8 cellular contexts compared by ENCODE assay signal in the genomic region with DNA sequence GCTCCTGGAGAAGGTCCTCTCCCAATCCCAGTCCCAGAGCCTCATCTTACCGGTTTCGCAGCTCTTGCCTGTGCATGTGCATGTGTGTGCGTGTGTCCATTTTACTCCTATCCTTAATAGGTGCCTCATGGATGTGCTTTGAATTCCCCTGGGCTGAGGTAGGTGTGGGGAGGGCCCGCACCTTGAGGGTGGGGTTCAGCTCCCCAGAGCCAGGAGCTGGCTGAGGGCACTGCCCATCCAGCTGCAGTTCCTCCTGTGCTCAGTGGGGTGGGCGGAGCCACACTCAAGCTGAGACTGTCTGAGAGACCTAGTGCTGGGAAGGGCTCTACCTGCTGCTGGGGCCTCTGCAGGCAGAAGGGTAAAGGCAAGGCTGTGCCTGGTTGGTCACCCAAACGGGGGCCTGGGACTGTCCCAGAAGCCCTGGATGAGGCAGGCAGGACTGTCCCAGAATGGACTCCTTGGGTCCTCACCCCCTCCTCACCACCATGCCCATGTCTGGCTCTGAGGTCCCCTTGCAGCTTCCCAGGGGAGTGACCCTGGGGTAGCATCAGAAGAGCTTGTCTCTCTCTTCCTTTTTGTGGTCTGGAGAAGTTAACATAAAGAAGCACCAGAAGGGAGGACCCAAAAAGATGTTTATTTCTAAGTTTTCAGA. TPM values are rescaled to one million over a fixed set of nuclear protein-coding genes. Genes with fewer than 3 reads are reported as not detected.
DNase-seq lines count a peak whose midpoint lies in the region; ATAC-seq, FAIRE-seq and TF ChIP-seq lines count a peak whose summit lies in the region.

No MANE protein-coding gene starts in this region.

- DNase-seq in GM12891 (ENCODE audit: insufficient read length, low spot score): peak; percentile 65
- DNase-seq in activated B cell treated with CpG ODN at 0.5 μM for 24 hours: peak; percentile 51
- DNase-seq in progenitor cell of endocrine pancreas (ENCODE audit: low spot score, unreplicated experiment): no peak
- no peak for DNase-seq in activated CD4-positive, alpha-beta T cell treated with anti-CD3 and anti-CD28 coated beads, Interleukin-2, amount 50 U/mL, for 48 hours
- no peak for DNase-seq in AG08396 (ENCODE audit: low spot score)
- DNase-seq in NCI-H1436 (lab: John Stamatoyannopoulos, UW): no peak

- TF ChIP-seq POLR2A in GM12891 (IDR thresholded peaks at IDR 0.05; ENCODE audit: low read depth, low read length): no peak

- H3K27me3 Mint-ChIP-seq in activated B cell treated with CpG ODN at 0.5 μM for 24 hours (no peaks in the 10 kb centered on the region), progenitor cell of endocrine pancreas (peaks cover 48% of the 10 kb centered on the region)

- H3K9me3 Mint-ChIP-seq in activated B cell treated with CpG ODN at 0.5 μM for 24 hours (no peaks in the 10 kb centered on the region), progenitor cell of endocrine pancreas (ENCODE audit: low read depth) (no peaks in the 10 kb centered on the region)

- peak; percentile 91 for FAIRE-seq in GM12891 (lab: Jason Lieb, UNC)

- no peak for TF ChIP-seq CTCF in activated B cell treated with CpG ODN at 0.5 μM for 24 hours (IDR thresholded peaks at IDR 0.05)
- TF ChIP-seq CTCF in progenitor cell of endocrine pancreas (IDR thresholded peaks at IDR 0.05; ENCODE audit: unreplicated experiment): no peak

- CTCF ChIA-PET in activated B cell treated with CpG ODN at 0.5 μM for 24 hours (lab: Charles Lee): interaction anchor here (0.6 to 5.0 kb wide), 14 partner anchors 9 to 289 kb away, joined by 3 to 69 read pairs (median 3); a partner anchor contains a TSS

- intact Hi-C loops in activated B cell treated with CpG ODN at 0.5 μM for 24 hours (cut with micrococcal nuclease): loop anchor here (1.0 to 2.0 kb wide), 2 partner anchors 9 to 15 kb away; a partner anchor contains a TSS

- H3K36me3 Mint-ChIP-seq in activated B cell treated with CpG ODN at 0.5 μM for 24 hours (ENCODE audit: low read depth): peaks cover 14% of the 10 kb centered on the region
- no peaks in the 10 kb centered on the region for H3K36me3 Mint-ChIP-seq in progenitor cell of endocrine pancreas (ENCODE audit: insufficient read depth)

- peak overlapping the region; percentile 94 for H3K27ac Mint-ChIP-seq in activated B cell treated with CpG ODN at 0.5 μM for 24 hours
- peak overlapping the region; percentile 67 for H3K27ac Mint-ChIP-seq in progenitor cell of endocrine pancreas

- H3K4me1 Mint-ChIP-seq in activated B cell treated with CpG ODN at 0.5 μM for 24 hours (peaks cover 73% of the 10 kb centered on the region), progenitor cell of endocrine pancreas (ENCODE audit: low read depth) (no peaks in the 10 kb centered on the region)

- POLR2A ChIA-PET in activated B cell treated with CpG ODN at 0.5 μM for 24 hours (lab: Charles Lee): interaction anchor here (0.8 to 5.4 kb wide), 7 partner anchors 9 to 147 kb away, joined by 3 to 116 read pairs (median 15); a partner anchor contains a TSS

- H3K4me3 Mint-ChIP-seq in activated B cell treated with CpG ODN at 0.5 μM for 24 hours (peak overlapping the region; percentile 64), progenitor cell of endocrine pancreas (ENCODE audit: low read depth) (no peak overlapping the region)

- ATAC-seq in GM19455 (IDR thresholded peaks at IDR 0.05; ENCODE audit: unreplicated experiment) (peak; percentile 53), HG03354 (IDR thresholded peaks at IDR 0.05; ENCODE audit: poor library complexity, severe bottlenecking, unreplicated experiment) (peak; percentile 81), activated B cell treated with CpG ODN at 0.5 μM for 24 hours (ENCODE audit: low read depth) (peak; percentile 82)

TF ChIP-seq in GM12891, 5 proteins besides CTCF, POLR2A, EP300 and RAD21:
- peak; percentile 32; the same call in 1 of the 2 replicates for TF ChIP-seq SPI1 (IDR thresholded peaks at IDR 0.05; ENCODE audit: low read depth, low read length)
- no peak for TF ChIP-seq POU2F2 (IDR thresholded peaks at IDR 0.05; ENCODE audit: low read depth, low read length)
- TF ChIP-seq PAX5 (IDR thresholded peaks at IDR 0.05; ENCODE audit: insufficient read depth, low read length, severe bottlenecking): no peak

RNA-seq across cellular contexts. Expression of a gene that starts 8.9 kb away (rescaled TPM):
- 0.12 TPM for polyA plus RNA-seq in GM12891 (2012; ENCODE audit: low read depth, missing spikeins)
- 5.9 and 6.7 TPM in 2 replicates for total RNA-seq in activated B cell treated with CpG ODN at 0.5 μM for 24 hours
- 0.16 and 0.17 TPM in 2 replicates for total RNA-seq in progenitor cell of endocrine pancreas

RNA-seq across cellular contexts. Expression of a gene that starts 24.9 kb away (rescaled TPM):
- 6.6 TPM for polyA plus RNA-seq in GM12891 (2012; ENCODE audit: low read depth, missing spikeins)
- total RNA-seq in activated B cell treated with CpG ODN at 0.5 μM for 24 hours (13.0 and 13.1 TPM in 2 replicates), progenitor cell of endocrine pancreas (15.9 and 16.5 TPM in 2 replicates)

Comparison
In these comparisons a context has a peak if more than half of its experiments do, and no peak if none do; other contexts are left out.
1. DNase-seq: peak in GM12891 (single experiment) and activated B cell treated with CpG ODN at 0.5 μM for 24 hours (single experiment); none in progenitor cell of endocrine pancreas (single experiment), activated CD4-positive, alpha-beta T cell treated with anti-CD3 and anti-CD28 coated beads, Interleukin-2, amount 50 U/mL, for 48 hours (0 of 2), AG08396 (single experiment) and NCI-H1436 (single experiment).
2. Peak in every context shown above with its lines, with median percentiles within 50 percentile points of each other: ATAC-seq.